In the genomic region with DNA sequence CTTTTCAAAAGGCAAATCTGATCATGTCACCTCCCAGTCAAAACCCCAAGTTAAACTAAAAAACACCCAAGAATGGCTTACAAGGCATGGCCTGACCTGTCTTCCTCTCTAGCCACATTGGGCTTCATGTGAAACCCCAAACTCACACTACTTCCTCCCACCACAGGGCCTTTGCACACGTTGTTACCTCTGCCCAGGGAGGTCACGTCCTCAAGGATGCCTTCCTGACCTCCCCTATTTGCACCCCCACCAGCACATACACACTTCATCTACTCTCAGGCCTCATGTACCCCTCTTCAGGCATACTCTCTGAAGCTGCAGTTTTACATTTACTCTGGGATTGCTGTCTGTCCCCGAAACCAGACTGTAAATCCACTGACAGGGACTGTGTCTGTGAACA, we compare ENCODE assay signal across 8 cellular contexts. TPM values are rescaled to one million over a fixed set of nuclear protein-coding genes. Genes with fewer than 3 reads are reported as not detected.
DNase-seq lines count a peak whose midpoint lies in the region; ATAC-seq, FAIRE-seq and TF ChIP-seq lines count a peak whose summit lies in the region.
"Had no signal": no experiment of that assay in that cellular context is flagged by ENCODE, and none has a peak within 500 bp of the region (broad histone marks: within the 10 kb centered on the region; RNA-seq: fewer than 3 reads in every experiment).

No MANE protein-coding gene starts in this region.

- peaks cover 58 to 89% of the 10 kb centered on the region in 2 donors for H3K36me3 Mint-ChIP-seq in stimulated activated naive B cell treated with anti-CD40 and anti-IgM and Interleukin-4, amounts not matched to agents 10 μg/mL and 1 μg/mL and 100 μg/mL, for 72 hours
- peaks cover 8% of the 10 kb centered on the region for H3K36me3 Mint-ChIP-seq in chondrocyte (ENCODE audit: low read depth)

- peaks cover 78% of the 10 kb centered on the region for H3K4me1 ChIP-seq in RWPE2 (ENCODE audit: insufficient read depth, poor library complexity, severe bottlenecking)

- H3K27ac Mint-ChIP-seq in stimulated activated naive B cell treated with anti-CD40 and anti-IgM and Interleukin-4, amounts not matched to agents 10 μg/mL and 1 μg/mL and 100 μg/mL, for 72 hours: peak overlapping the region; percentile 98
- H3K27ac Mint-ChIP-seq in chondrocyte (ENCODE audit: unreplicated experiment): no peak overlapping the region

- H3K4me3 Mint-ChIP-seq in stimulated activated naive B cell treated with anti-CD40 and anti-IgM and Interleukin-4, amounts not matched to agents 10 μg/mL and 1 μg/mL and 100 μg/mL, for 72 hours: peak overlapping the region; percentile 68 to 97
- H3K4me3 Mint-ChIP-seq in chondrocyte (ENCODE audit: unreplicated experiment): no peak overlapping the region

- peaks cover 50 to 94% of the 10 kb centered on the region in 2 donors for H3K4me1 Mint-ChIP-seq in stimulated activated naive B cell treated with anti-CD40 and anti-IgM and Interleukin-4, amounts not matched to agents 10 μg/mL and 1 μg/mL and 100 μg/mL, for 72 hours
- H3K4me1 Mint-ChIP-seq in chondrocyte (ENCODE audit: low read depth): peaks cover 58% of the 10 kb centered on the region

- peak; percentile 80 for FAIRE-seq in GM18507 (lab: Jason Lieb, UNC)

- H3K27me3 Mint-ChIP-seq in stimulated activated naive B cell treated with anti-CD40 and anti-IgM and Interleukin-4, amounts not matched to agents 10 μg/mL and 1 μg/mL and 100 μg/mL, for 72 hours: no peaks in the 10 kb centered on the region
- H3K27me3 Mint-ChIP-seq in chondrocyte (ENCODE audit: low read depth): no peaks in the 10 kb centered on the region

- H3K36me3 ChIP-seq in RWPE2 (ENCODE audit: low read depth): peaks cover 100% of the 10 kb centered on the region
- H3K36me3 ChIP-seq: ovary had no signal

- peaks cover 0 to 5% of the 10 kb centered on the region in 2 donors for H3K9me3 Mint-ChIP-seq in stimulated activated naive B cell treated with anti-CD40 and anti-IgM and Interleukin-4, amounts not matched to agents 10 μg/mL and 1 μg/mL and 100 μg/mL, for 72 hours
- H3K9me3 Mint-ChIP-seq in chondrocyte (ENCODE audit: low read depth): no peaks in the 10 kb centered on the region

- peak overlapping the region; percentile 1 for H3K27ac ChIP-seq in RWPE2 (ENCODE audit: poor library complexity, severe bottlenecking)
- H3K27ac ChIP-seq: ovary had no signal

- DNase-seq in GM18507 (ENCODE audit: extremely low spot score, insufficient read length, low read depth) (no peak), RWPE2 (ENCODE audit: low spot score) (no peak), epithelial cell of esophagus (ENCODE audit: low read depth) (no peak), NCI-H524 (lab: John Stamatoyannopoulos, UW) (no peak), chondrocyte (ENCODE audit: low spot score) (no peak)
- no peak for DNase-seq in stimulated activated naive B cell treated with anti-CD40 and anti-IgM and Interleukin-4, amounts not matched to agents 10 μg/mL and 1 μg/mL and 100 μg/mL, for 72 hours
- no peak for DNase-seq in stimulated activated CD4-positive, alpha-beta T cell treated with anti-CD3 and anti-CD28 coated beads, Interleukin-2, amount 100 ng/mL, for 48 hours
- DNase-seq: ovary had no signal

- H3K4me3 ChIP-seq in RWPE2 (ENCODE audit: severe bottlenecking): no peak overlapping the region
- peak overlapping the region; percentile 3 for H3K4me3 ChIP-seq in epithelial cell of esophagus (ENCODE audit: low read length)
- H3K4me3 ChIP-seq: ovary had no signal

- TF ChIP-seq CTCF in RWPE2 (IDR thresholded peaks at IDR 0.05; ENCODE audit: poor library complexity, severe bottlenecking): no peak
- TF ChIP-seq CTCF in epithelial cell of esophagus (IDR thresholded peaks at IDR 0.05; ENCODE audit: insufficient read depth, low read depth, low read length, missing control alignments): no peak
- TF ChIP-seq CTCF in chondrocyte (IDR thresholded peaks at IDR 0.05): no peak

- no peaks in the 10 kb centered on the region for H3K9me3 ChIP-seq in RWPE2 (ENCODE audit: severe bottlenecking)
- H3K9me3 ChIP-seq: ovary had no signal

- no peak for ATAC-seq in RWPE2 (ENCODE audit: low read depth)
- ATAC-seq in stimulated activated naive B cell treated with anti-CD40 and anti-IgM and Interleukin-4, amounts not matched to agents 10 μg/mL and 1 μg/mL and 100 μg/mL, for 72 hours (replicated peaks): no peak

- no peaks in the 10 kb centered on the region for H3K27me3 ChIP-seq in RWPE2 (ENCODE audit: insufficient read depth, poor library complexity, severe bottlenecking)
- H3K27me3 ChIP-seq: ovary had no signal

RNA-seq across cellular contexts. Expression of a gene that starts 6.1 kb away (rescaled TPM):
- 57.0 to 71.5 TPM (median 68.4 TPM) in 3 replicates for total RNA-seq in chondrocyte
